In genomic region chr12:52383331-52383730, GRCh38 we compare ENCODE assay signal across 32 cellular contexts. TPM values are rescaled to one million over a fixed set of nuclear protein-coding genes. Genes with fewer than 3 reads are reported as not detected.
"Had no signal": no experiment of that assay in that cellular context is flagged by ENCODE, and none has a peak within 500 bp of the region (broad histone marks: within the 10 kb centered on the region; RNA-seq: fewer than 3 reads in every experiment).

No MANE protein-coding gene starts in this region.

- ATAC-seq: body of pancreas had no signal

- H3K9ac ChIP-seq: KMS-11 had no signal

- H3K27me3 ChIP-seq: ascending aorta, body of pancreas had no signal

- FAIRE-seq: TTC549 had no signal

- H3K36me3 ChIP-seq: ascending aorta had no signal

- H3K36me3 Mint-ChIP-seq: activated naive CD4-positive, alpha-beta T cell treated with anti-CD3 and anti-CD28 coated beads, Interleukin-2, amount 10 ng/mL, durations not matched to agents 7 days and 5 days; activated naive CD8-positive, alpha-beta T cell treated with anti-CD3 and anti-CD28 coated beads for 36 hours; T-cell had no signal

- H3K4me3 Mint-ChIP-seq: activated B cell treated with CpG ODN at 0.5 μM for 24 hours; activated CD4-positive, alpha-beta T cell treated with anti-CD3 and anti-CD28 coated beads, Interleukin-2, amount 10 ng/mL, durations not matched to agents 24 days and 14 days; activated naive CD4-positive, alpha-beta T cell treated with anti-CD3 and anti-CD28 coated beads, Interleukin-2, amount 10 ng/mL, durations not matched to agents 7 days and 5 days; activated naive CD8-positive, alpha-beta T cell treated with anti-CD3 and anti-CD28 coated beads for 36 hours; activated T-cell treated with anti-CD3 and anti-CD28 coated beads, Interleukin-2, amount 50 U/mL, for 72 hours had no signal

- DNase-seq: activated B cell treated with CpG ODN at 0.5 μM for 24 hours; activated CD4-positive, alpha-beta T cell treated with anti-CD3 and anti-CD28 coated beads for 1 hour; activated CD4-positive, alpha-beta T cell treated with anti-CD3 and anti-CD28 coated beads, Interleukin-2, amount 10 ng/mL, durations not matched to agents 24 days and 14 days; activated CD4-positive, alpha-beta T cell treated with anti-CD3 and anti-CD28 coated beads, Interleukin-2, amount 50 U/mL, for 48 hours; activated gamma-delta T cell treated with Interleukin-2 at 50 U/mL for 16 hours; activated naive CD8-positive, alpha-beta T cell treated with anti-CD3 and anti-CD28 coated beads for 36 hours; activated T-cell treated with anti-CD3 and anti-CD28 coated beads, Interleukin-2, amount 50 U/mL, for 72 hours; body of pancreas; central memory CD4-positive, alpha-beta T cell; NCI-H1092 treated with DMSO at 0.1 percent for 48 hours; NCI-H1417 treated with DMSO at 0.1 percent for 48 hours; NCI-H1694; NCI-H2029; NCI-H2107; NCI-H2171 treated with DMSO at 0.1 percent for 48 hours; NCI-H345; NCI-H510A; NCI-H526 treated with DMSO at 0.1 percent for 48 hours; NCI-H82; T-cell; T1000 had no signal

- H3K9me3 ChIP-seq: ascending aorta, body of pancreas had no signal

- H3K4me3 ChIP-seq: ascending aorta, body of pancreas, SK-N-MC had no signal

- H3K27ac Mint-ChIP-seq: activated B cell treated with CpG ODN at 0.5 μM for 24 hours; activated CD4-positive, alpha-beta T cell treated with anti-CD3 and anti-CD28 coated beads, Interleukin-2, amount 10 ng/mL, durations not matched to agents 24 days and 14 days; activated naive CD4-positive, alpha-beta T cell treated with anti-CD3 and anti-CD28 coated beads, Interleukin-2, amount 10 ng/mL, durations not matched to agents 7 days and 5 days; activated naive CD8-positive, alpha-beta T cell treated with anti-CD3 and anti-CD28 coated beads for 36 hours; activated T-cell treated with anti-CD3 and anti-CD28 coated beads, Interleukin-2, amount 50 U/mL, for 72 hours; activated T-helper 2 cell treated with anti-CD3 and anti-CD28 coated beads, Interferon-gamma antibody, Interleukin-2, Interleukin-4, amounts not matched to agents 10 μg/mL and 5 μg/mL and 100 μg/mL, durations not matched to agents 14 hours and 24 hours and 36 hours; T-cell had no signal

- H3K27me3 Mint-ChIP-seq: activated naive CD8-positive, alpha-beta T cell treated with anti-CD3 and anti-CD28 coated beads for 36 hours had no signal

- H3K4me1 ChIP-seq: ascending aorta, body of pancreas had no signal

- H3K4me2 ChIP-seq: KMS-11 had no signal

- H3K9me3 Mint-ChIP-seq: activated B cell treated with CpG ODN at 0.5 μM for 24 hours; activated CD4-positive, alpha-beta T cell treated with anti-CD3 and anti-CD28 coated beads, Interleukin-2, amount 10 ng/mL, durations not matched to agents 24 days and 14 days; activated naive CD4-positive, alpha-beta T cell treated with anti-CD3 and anti-CD28 coated beads, Interleukin-2, amount 10 ng/mL, durations not matched to agents 7 days and 5 days; activated naive CD8-positive, alpha-beta T cell treated with anti-CD3 and anti-CD28 coated beads for 36 hours; activated T-cell treated with anti-CD3 and anti-CD28 coated beads, Interleukin-2, amount 50 U/mL, for 72 hours; activated T-helper 2 cell treated with anti-CD3 and anti-CD28 coated beads, Interferon-gamma antibody, Interleukin-2, Interleukin-4, amounts not matched to agents 10 μg/mL and 5 μg/mL and 100 μg/mL, durations not matched to agents 14 hours and 24 hours and 36 hours; T-cell had no signal

- H3K27ac ChIP-seq: ascending aorta, body of pancreas, KMS-11, SK-N-MC had no signal

RNA-seq across cellular contexts. Expression of gene KRT84, which starts 2.1 kb away (rescaled TPM):
- total RNA-seq: activated B cell treated with CpG ODN at 0.5 μM for 24 hours; activated CD4-positive, alpha-beta T cell treated with anti-CD3 and anti-CD28 coated beads, Interleukin-2, amount 10 ng/mL, durations not matched to agents 24 days and 14 days; activated CD8-positive, alpha-beta memory T cell treated with anti-CD3 and anti-CD28 coated beads for 36 hours; activated naive CD8-positive, alpha-beta T cell treated with anti-CD3 and anti-CD28 coated beads for 36 hours; activated T-cell treated with anti-CD3 and anti-CD28 coated beads, Interleukin-2, amount 50 U/mL, for 72 hours; activated T-helper 2 cell treated with anti-CD3 and anti-CD28 coated beads, Interferon-gamma antibody, Interleukin-2, Interleukin-4, amounts not matched to agents 10 μg/mL and 5 μg/mL and 100 μg/mL, durations not matched to agents 14 hours and 24 hours and 36 hours; ascending aorta; body of pancreas; bronchial epithelial cell; MCF 10A; OCI-LY7; RPMI7951; T-cell had no signal

RNA-seq across cellular contexts. Expression of gene KRT85, which starts 16.1 kb away (rescaled TPM):
- total RNA-seq: activated B cell treated with CpG ODN at 0.5 μM for 24 hours; activated CD4-positive, alpha-beta T cell treated with anti-CD3 and anti-CD28 coated beads, Interleukin-2, amount 10 ng/mL, durations not matched to agents 24 days and 14 days; activated CD8-positive, alpha-beta memory T cell treated with anti-CD3 and anti-CD28 coated beads for 36 hours; activated naive CD8-positive, alpha-beta T cell treated with anti-CD3 and anti-CD28 coated beads for 36 hours; activated T-cell treated with anti-CD3 and anti-CD28 coated beads, Interleukin-2, amount 50 U/mL, for 72 hours; activated T-helper 2 cell treated with anti-CD3 and anti-CD28 coated beads, Interferon-gamma antibody, Interleukin-2, Interleukin-4, amounts not matched to agents 10 μg/mL and 5 μg/mL and 100 μg/mL, durations not matched to agents 14 hours and 24 hours and 36 hours; ascending aorta; body of pancreas; bronchial epithelial cell; OCI-LY7; RPMI7951; T-cell had no signal

RNA-seq across cellular contexts. Expression of gene KRT82, which starts 22.8 kb away (rescaled TPM):
- total RNA-seq: activated B cell treated with CpG ODN at 0.5 μM for 24 hours; activated CD4-positive, alpha-beta T cell treated with anti-CD3 and anti-CD28 coated beads, Interleukin-2, amount 10 ng/mL, durations not matched to agents 24 days and 14 days; activated CD8-positive, alpha-beta memory T cell treated with anti-CD3 and anti-CD28 coated beads for 36 hours; activated naive CD8-positive, alpha-beta T cell treated with anti-CD3 and anti-CD28 coated beads for 36 hours; activated T-cell treated with anti-CD3 and anti-CD28 coated beads, Interleukin-2, amount 50 U/mL, for 72 hours; activated T-helper 2 cell treated with anti-CD3 and anti-CD28 coated beads, Interferon-gamma antibody, Interleukin-2, Interleukin-4, amounts not matched to agents 10 μg/mL and 5 μg/mL and 100 μg/mL, durations not matched to agents 14 hours and 24 hours and 36 hours; ascending aorta; body of pancreas; bronchial epithelial cell; MCF 10A; OCI-LY7; RPMI7951; T-cell had no signal

RNA-seq across cellular contexts. Expression of gene KRT75, which starts 50.8 kb away (rescaled TPM):
- total RNA-seq: activated B cell treated with CpG ODN at 0.5 μM for 24 hours; activated CD4-positive, alpha-beta T cell treated with anti-CD3 and anti-CD28 coated beads, Interleukin-2, amount 10 ng/mL, durations not matched to agents 24 days and 14 days; activated CD8-positive, alpha-beta memory T cell treated with anti-CD3 and anti-CD28 coated beads for 36 hours; activated naive CD8-positive, alpha-beta T cell treated with anti-CD3 and anti-CD28 coated beads for 36 hours; activated T-cell treated with anti-CD3 and anti-CD28 coated beads, Interleukin-2, amount 50 U/mL, for 72 hours; activated T-helper 2 cell treated with anti-CD3 and anti-CD28 coated beads, Interferon-gamma antibody, Interleukin-2, Interleukin-4, amounts not matched to agents 10 μg/mL and 5 μg/mL and 100 μg/mL, durations not matched to agents 14 hours and 24 hours and 36 hours; ascending aorta; body of pancreas; MCF 10A; OCI-LY7; RPMI7951; T-cell had no signal
